ENCODE assay signal across 29 cellular contexts in the genomic region with DNA sequence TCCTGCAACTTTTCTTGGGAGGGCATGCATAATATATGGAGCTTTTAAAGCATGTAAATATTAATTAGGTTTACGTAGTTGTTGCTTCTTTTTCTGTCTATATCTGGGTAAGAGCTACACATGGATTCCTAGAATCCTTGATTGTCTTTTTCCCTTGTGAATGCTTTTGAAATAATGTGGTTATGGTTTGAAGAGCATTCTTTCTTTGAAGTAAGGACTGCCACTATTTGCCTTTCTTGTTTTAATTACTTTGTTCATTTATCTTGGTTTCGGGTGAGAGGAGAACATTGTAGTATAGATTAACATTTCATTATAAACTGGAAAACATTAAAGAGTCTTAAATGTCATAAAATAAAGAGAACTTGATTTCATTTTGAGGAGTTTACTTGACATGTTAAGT.
"Had no signal": no experiment of that assay in that cellular context is flagged by ENCODE, and none has a peak within 500 bp of the region (broad histone marks: within the 10 kb centered on the region; RNA-seq: fewer than 3 reads in every experiment).

No MANE protein-coding gene starts in this region.

- H3K27ac Mint-ChIP-seq: activated CD4-positive, alpha-beta memory T cell treated with anti-CD3 and anti-CD28 coated beads, Interleukin-2, amount 10 ng/mL, durations not matched to agents 7 days and 5 days; activated CD4-positive, alpha-beta T cell treated with anti-CD3 and anti-CD28 coated beads for 36 hours; activated CD4-positive, alpha-beta T cell treated with anti-CD3 and anti-CD28 coated beads, Interleukin-2, amount 10 ng/mL, durations not matched to agents 24 days and 14 days; activated naive CD8-positive, alpha-beta T cell; activated T-helper 17 cell treated with anti-CD3 and anti-CD28 coated beads, Interleukin-2, amount 50 U/mL, for 72 hours; dendritic cell treated with granulocyte-macrophage colony-stimulating factor and Interleukin-4, amounts not matched to agents 40 ng/mL and 50 ng/mL, for 4 days; effector memory CD8-positive, alpha-beta T cell had no signal

- DNase-seq: activated CD4-positive, alpha-beta memory T cell treated with anti-CD3 and anti-CD28 coated beads, Interleukin-2, amount 10 ng/mL, durations not matched to agents 7 days and 5 days; activated CD4-positive, alpha-beta T cell treated with anti-CD3 and anti-CD28 coated beads for 36 hours; activated CD4-positive, alpha-beta T cell treated with anti-CD3 and anti-CD28 coated beads, Interleukin-2, amount 10 ng/mL, durations not matched to agents 24 days and 14 days; activated CD4-positive, alpha-beta T cell treated with anti-CD3 and anti-CD28 coated beads, Interleukin-2, amount 50 U/mL, for 4 hours; activated CD4-positive, CD25-positive, alpha-beta regulatory T cell; activated CD4-positive, CD25-positive, alpha-beta regulatory T cell treated with anti-CD3 and anti-CD28 coated beads, Interleukin-2, amount 50 U/mL, for 72 hours; activated CD8-positive, alpha-beta memory T cell treated with anti-CD3 and anti-CD28 coated beads, Interleukin-2, amount 50 U/mL, for 48 hours; activated effector memory CD4-positive, alpha-beta T cell treated with Interleukin-2 at 50 U/mL for 16 hours; activated gamma-delta T cell treated with Interleukin-2 at 50 U/mL for 16 hours; activated naive CD4-positive, alpha-beta T cell treated with anti-CD3 and anti-CD28 coated beads, Interleukin-2, amount 50 U/mL, for 16 hours; activated naive CD4-positive, alpha-beta T cell treated with Interleukin-2 at 50 U/mL for 16 hours; activated T-cell treated with anti-CD3 and anti-CD28 coated beads for 4 hours; activated T-cell treated with anti-CD3 and anti-CD28 coated beads, Interleukin-2, amount 50 U/mL, for 4 hours; amniotic stem cell; anterior cingulate cortex; brain microvascular endothelial cell; dorsolateral prefrontal cortex; effector CD4-positive, alpha-beta T cell; effector memory CD8-positive, alpha-beta T cell; erythroblast; foreskin keratinocyte; heart right ventricle; T-helper 2 cell had no signal

- H3K9me3 Mint-ChIP-seq: activated CD4-positive, alpha-beta T cell treated with anti-CD3 and anti-CD28 coated beads, Interleukin-2, amount 10 ng/mL, durations not matched to agents 24 days and 14 days had no signal

- H3K4me1 Mint-ChIP-seq: activated CD4-positive, alpha-beta memory T cell treated with anti-CD3 and anti-CD28 coated beads, Interleukin-2, amount 10 ng/mL, durations not matched to agents 7 days and 5 days; activated CD4-positive, alpha-beta T cell treated with anti-CD3 and anti-CD28 coated beads for 36 hours; activated CD4-positive, alpha-beta T cell treated with anti-CD3 and anti-CD28 coated beads, Interleukin-2, amount 10 ng/mL, durations not matched to agents 24 days and 14 days; activated T-helper 17 cell treated with anti-CD3 and anti-CD28 coated beads, Interleukin-2, amount 50 U/mL, for 72 hours; central memory CD8-positive, alpha-beta T cell had no signal

- H3K4me3 Mint-ChIP-seq: activated CD4-positive, alpha-beta memory T cell treated with anti-CD3 and anti-CD28 coated beads, Interleukin-2, amount 10 ng/mL, durations not matched to agents 7 days and 5 days; activated CD4-positive, alpha-beta T cell treated with anti-CD3 and anti-CD28 coated beads for 36 hours; activated CD4-positive, alpha-beta T cell treated with anti-CD3 and anti-CD28 coated beads, Interleukin-2, amount 10 ng/mL, durations not matched to agents 24 days and 14 days; activated naive CD8-positive, alpha-beta T cell; activated T-cell treated with anti-CD3 and anti-CD28 coated beads, Interleukin-2, amount 50 U/mL, for 4 hours; activated T-helper 17 cell treated with anti-CD3 and anti-CD28 coated beads, Interleukin-2, amount 50 U/mL, for 72 hours; central memory CD8-positive, alpha-beta T cell; dendritic cell treated with granulocyte-macrophage colony-stimulating factor and Interleukin-4, amounts not matched to agents 40 ng/mL and 50 ng/mL, for 4 days; effector memory CD8-positive, alpha-beta T cell had no signal

- FAIRE-seq: astrocyte, bronchial epithelial cell had no signal

- H3K27me3 Mint-ChIP-seq: activated CD4-positive, alpha-beta memory T cell treated with anti-CD3 and anti-CD28 coated beads, Interleukin-2, amount 10 ng/mL, durations not matched to agents 7 days and 5 days; activated CD4-positive, alpha-beta T cell treated with anti-CD3 and anti-CD28 coated beads for 36 hours; activated CD4-positive, alpha-beta T cell treated with anti-CD3 and anti-CD28 coated beads, Interleukin-2, amount 10 ng/mL, durations not matched to agents 24 days and 14 days; activated naive CD8-positive, alpha-beta T cell; activated T-helper 17 cell treated with anti-CD3 and anti-CD28 coated beads, Interleukin-2, amount 50 U/mL, for 72 hours; central memory CD8-positive, alpha-beta T cell; dendritic cell treated with granulocyte-macrophage colony-stimulating factor and Interleukin-4, amounts not matched to agents 40 ng/mL and 50 ng/mL, for 4 days; effector memory CD8-positive, alpha-beta T cell had no signal

- H3K36me3 Mint-ChIP-seq: activated naive CD8-positive, alpha-beta T cell had no signal
